ENCODE assay signal across 6 cellular contexts in genomic region chr19:46766569-46767317, GRCh38. TPM values are rescaled to one million over a fixed set of nuclear protein-coding genes. Genes with fewer than 3 reads are reported as not detected.
A peak's percentile ranks its signal among the peaks of the same experiment; 100 is the strongest.
DNase-seq lines count a peak whose midpoint lies in the region; ATAC-seq, FAIRE-seq and TF ChIP-seq lines count a peak whose summit lies in the region.

No MANE protein-coding gene starts in this region.

- no peak for DNase-seq in AG10803 (ENCODE audit: low read depth)
- DNase-seq in activated T-cell treated with anti-CD3 and anti-CD28 coated beads, Interleukin-2, amount 50 U/mL, for 72 hours: peak; percentile 68 to 73
- DNase-seq in HepG2 (ENCODE audit: low spot score): peak; percentile 53
- DNase-seq in HTR-8/SVneo (ENCODE audit: insufficient read length, low spot score): no peak

- H4K20me1 ChIP-seq in HepG2 (ENCODE audit: insufficient read depth, low read length): no peaks in the 10 kb centered on the region

- TF ChIP-seq CTCF in AG10803 (conservative IDR thresholded peaks at IDR 0.05; ENCODE audit: low read length): peak; percentile 64
- peak; percentile 27; the same call in 1 of the 2 replicates for TF ChIP-seq CTCF in LNCAP (IDR thresholded peaks at IDR 0.05)
- peak; percentile 79 for TF ChIP-seq CTCF in HepG2 (CRISPR knock-in tag; IDR thresholded peaks at IDR 0.05)

- peak overlapping the region; percentile 0 for H3K27ac Mint-ChIP-seq in activated T-cell treated with anti-CD3 and anti-CD28 coated beads, Interleukin-2, amount 50 U/mL, for 72 hours

- H3K9me3 ChIP-seq in HepG2 (ENCODE audit: low read length): no peaks in the 10 kb centered on the region

- H3K4me3 ChIP-seq in AG10803 (ENCODE audit: low read length) (no peak overlapping the region), HepG2 (replicated peaks in 1 of 3; ENCODE audit: insufficient read depth in 1 of 3, low read depth in 2 of 3, low read length in 3 of 3) (no peak overlapping the region)

- no peak for TF ChIP-seq POLR2A in HepG2 (IDR thresholded peaks at IDR 0.05; ENCODE audit: insufficient read depth in 1 of 2, low read depth in 2 of 2, low read length in 2 of 2)

- H3K4me1 Mint-ChIP-seq in activated T-cell treated with anti-CD3 and anti-CD28 coated beads, Interleukin-2, amount 50 U/mL, for 72 hours (ENCODE audit: low read depth): peaks cover 7% of the 10 kb centered on the region

- intact Hi-C loops in HepG2 (cut with micrococcal nuclease; ENCODE audit: unreplicated experiment): no loop called here

- CTCF ChIA-PET in HepG2 (lab: Yijun Ruan, JAX; ENCODE audit: low intra/inter-chr PET ratio, low total read pairs): interaction anchor here (0.9 to 1.3 kb wide), 2 partner anchors 9 to 18 kb away, joined by 3 to 8 read pairs; no protein-coding TSS in a partner anchor

- H3K27me3 Mint-ChIP-seq in activated T-cell treated with anti-CD3 and anti-CD28 coated beads, Interleukin-2, amount 50 U/mL, for 72 hours (ENCODE audit: low read depth): no peaks in the 10 kb centered on the region

- POLR2A ChIA-PET in HepG2 (lab: Yijun Ruan, JAX): interaction anchor here (0.7 to 1.9 kb wide), 6 partner anchors 14 to 1522 kb away, joined by 3 to 11 read pairs (median 5); no protein-coding TSS in a partner anchor

- H3K36me3 Mint-ChIP-seq in activated T-cell treated with anti-CD3 and anti-CD28 coated beads, Interleukin-2, amount 50 U/mL, for 72 hours (ENCODE audit: insufficient read depth in 2 of 2): no peaks in the 10 kb centered on the region

- ATAC-seq in activated T-cell treated with anti-CD3 and anti-CD28 coated beads, Interleukin-2, amount 50 U/mL, for 72 hours (replicated peaks in 1 of 2): peak; percentile 75 to 79
- ATAC-seq in HepG2 (peak; percentile 54), HG02678 (IDR thresholded peaks at IDR 0.05; ENCODE audit: unreplicated experiment) (no peak)

- no peak; a peak in 1 of 4 replicates for TF ChIP-seq EP300 in HepG2 (IDR thresholded peaks at IDR 0.05; ENCODE audit: low read depth in 2 of 2, low read length in 2 of 2)
- TF ChIP-seq EP300 in HepG2 (CRISPR knock-in tag; IDR thresholded peaks at IDR 0.05; ENCODE audit: borderline replicate concordance): no peak

- H3K79me2 ChIP-seq in HepG2 (ENCODE audit: insufficient read depth, low read length): no peaks in the 10 kb centered on the region

- no TSS peak for BruUV-seq in HepG2 (replicated peaks; lab: Mats Ljungman, UMichigan)

- FAIRE-seq in HepG2 (lab: Jason Lieb, UNC) (no peak), HTR-8/SVneo (lab: Jason Lieb, UNC) (no peak)

- no peak overlapping the region for H2AFZ ChIP-seq in HepG2 (ENCODE audit: low read length)

- peak overlapping the region; percentile 36; the same call in 1 of the 2 replicates for H3K4me2 ChIP-seq in HepG2 (ENCODE audit: low read depth, low read length)

- 39% methylated on average over 18 of the region's 18 CpGs for WGBS in HepG2 (ENCODE audit: low lambda C conversion rate)

- in situ Hi-C loops in HepG2 (cut with HindIII; ENCODE audit: extremely low pct_ligation_motif_present, low pct_unique_long_range_greater_than_20kb): no loop called here

- no peak overlapping the region for H3K4me3 Mint-ChIP-seq in activated T-cell treated with anti-CD3 and anti-CD28 coated beads, Interleukin-2, amount 50 U/mL, for 72 hours

- no peak overlapping the region for H3K9ac ChIP-seq in HepG2 (ENCODE audit: insufficient read depth, low read depth, low read length)

- H3K27me3 ChIP-seq in HepG2 (ENCODE audit: control insufficient read depth in 1 of 2, insufficient read depth in 2 of 2, low read length in 2 of 2): no peaks in the 10 kb centered on the region

- peaks cover 66% of the 10 kb centered on the region for H3K4me1 ChIP-seq in HepG2 (ENCODE audit: insufficient read depth, low read length)

- peak; percentile 54 for TF ChIP-seq RAD21 in HepG2 (CRISPR knock-in tag; IDR thresholded peaks at IDR 0.05)

- H3K9me3 Mint-ChIP-seq in activated T-cell treated with anti-CD3 and anti-CD28 coated beads, Interleukin-2, amount 50 U/mL, for 72 hours: no peaks in the 10 kb centered on the region

- no peak overlapping the region for H3K27ac ChIP-seq in HepG2 (ENCODE audit: extremely low read length, insufficient read depth, low read length)

- no peaks in the 10 kb centered on the region for H3K36me3 ChIP-seq in HepG2 (replicated peaks in 1 of 2; ENCODE audit: control insufficient read depth in 1 of 2, insufficient read depth in 2 of 2, low read length in 2 of 2)

RNA-seq across cellular contexts. Expression of gene STRN4, which starts 20.5 kb away (rescaled TPM):
- 10 to 100 TPM; 79.0 to 85.2 TPM for total RNA-seq in activated T-cell treated with anti-CD3 and anti-CD28 coated beads, Interleukin-2, amount 50 U/mL, for 72 hours
- 32.2 and 43.1 TPM in 2 replicates for total RNA-seq in HepG2 (2016; rRNA removed; fragmentation: Illumina TruSeq; extraction: Trizol)
- 13.6 and 15.4 TPM in 2 replicates for total RNA-seq in HepG2 (2016; cell fraction: cytosol; rRNA removed; fragmentation: Illumina TruSeq; extraction: Trizol; ENCODE audit: low read depth)
- total RNA-seq in HepG2 (2016; cell fraction: insoluble cytoplasmic fraction; rRNA removed; fragmentation: Illumina TruSeq; extraction: Trizol): 25.7 and 41.7 TPM in 2 replicates
- total RNA-seq in HepG2 (2016; cell fraction: membrane; rRNA removed; fragmentation: Illumina TruSeq; extraction: Trizol): 30.2 and 30.9 TPM in 2 replicates
- total RNA-seq in HepG2 (2016; cell fraction: nucleus; rRNA removed; fragmentation: Illumina TruSeq; extraction: Trizol): 30.6 and 31.6 TPM in 2 replicates
- 57.3 and 80.7 TPM in 2 replicates for polyA plus RNA-seq in HepG2 (2011; rRNA removed)
- 34.2 and 64.8 TPM in 2 replicates for polyA plus RNA-seq in HepG2 (2011; cell fraction: cytosol; rRNA removed)
- polyA plus RNA-seq in HepG2 (2011; cell fraction: nucleus; rRNA removed): 266 and 313 TPM in 2 replicates
- 35.6 and 48.5 TPM in 2 replicates for polyA plus RNA-seq in HepG2 (2012)
- polyA plus RNA-seq in HepG2 (2016; cell fraction: cytosol; fragmentation: Illumina TruSeq; extraction: Trizol; ENCODE audit: low read depth): 8.5 and 9.3 TPM in 2 replicates
- polyA plus RNA-seq in HepG2 (2016; cell fraction: insoluble cytoplasmic fraction; fragmentation: Illumina TruSeq; extraction: Trizol; ENCODE audit: low read depth): 34.1 and 37.8 TPM in 2 replicates
- 21.1 and 23.2 TPM in 2 replicates for polyA plus RNA-seq in HepG2 (2016; cell fraction: membrane; fragmentation: Illumina TruSeq; extraction: Trizol; ENCODE audit: low read depth)
- 78.0 and 78.1 TPM in 2 replicates for polyA plus RNA-seq in HepG2 (2016; cell fraction: nucleus; fragmentation: Illumina TruSeq; extraction: Trizol; ENCODE audit: insufficient read depth, low read depth)
- polyA minus RNA-seq in HepG2 (2011; rRNA and poly(A)+ RNA removed; ENCODE audit: low replicate concordance): 47.8 and 141 TPM in 2 replicates
- 30.6 and 39.4 TPM in 2 replicates for polyA minus RNA-seq in HepG2 (2011; cell fraction: cytosol; rRNA and poly(A)+ RNA removed)
- polyA minus RNA-seq in HepG2 (2011; cell fraction: nucleus; rRNA and poly(A)+ RNA removed): 37.0 and 47.4 TPM in 2 replicates

RNA-seq across cellular contexts. Expression of gene FKRP, which starts 20.9 kb away (rescaled TPM):
- total RNA-seq in activated T-cell treated with anti-CD3 and anti-CD28 coated beads, Interleukin-2, amount 50 U/mL, for 72 hours: 10 to 100 TPM; 15.1 to 18.0 TPM
- 4.0 and 9.8 TPM in 2 replicates for total RNA-seq in HepG2 (2016; rRNA removed; fragmentation: Illumina TruSeq; extraction: Trizol)
- 1.2 and 1.9 TPM in 2 replicates for total RNA-seq in HepG2 (2016; cell fraction: cytosol; rRNA removed; fragmentation: Illumina TruSeq; extraction: Trizol; ENCODE audit: low read depth)
- 3.4 and 11.2 TPM in 2 replicates for total RNA-seq in HepG2 (2016; cell fraction: insoluble cytoplasmic fraction; rRNA removed; fragmentation: Illumina TruSeq; extraction: Trizol)
- total RNA-seq in HepG2 (2016; cell fraction: membrane; rRNA removed; fragmentation: Illumina TruSeq; extraction: Trizol): 3.6 and 3.7 TPM in 2 replicates
- total RNA-seq in HepG2 (2016; cell fraction: nucleus; rRNA removed; fragmentation: Illumina TruSeq; extraction: Trizol): 11.2 and 11.6 TPM in 2 replicates
- 7.3 and 9.2 TPM in 2 replicates for polyA plus RNA-seq in HepG2 (2011; rRNA removed)
- 7.8 and 9.7 TPM in 2 replicates for polyA plus RNA-seq in HepG2 (2011; cell fraction: cytosol; rRNA removed)
- polyA plus RNA-seq in HepG2 (2011; cell fraction: nucleus; rRNA removed): 27.5 and 33.9 TPM in 2 replicates
- polyA plus RNA-seq in HepG2 (2012): 12.4 and 17.0 TPM in 2 replicates
- 0.63 and 1.3 TPM in 2 replicates for polyA plus RNA-seq in HepG2 (2016; cell fraction: cytosol; fragmentation: Illumina TruSeq; extraction: Trizol; ENCODE audit: low read depth)
- 5.1 TPM in 2 replicates for polyA plus RNA-seq in HepG2 (2016; cell fraction: insoluble cytoplasmic fraction; fragmentation: Illumina TruSeq; extraction: Trizol; ENCODE audit: low read depth)
- 1.7 and 2.3 TPM in 2 replicates for polyA plus RNA-seq in HepG2 (2016; cell fraction: membrane; fragmentation: Illumina TruSeq; extraction: Trizol; ENCODE audit: low read depth)
- 34.8 and 35.7 TPM in 2 replicates for polyA plus RNA-seq in HepG2 (2016; cell fraction: nucleus; fragmentation: Illumina TruSeq; extraction: Trizol; ENCODE audit: insufficient read depth, low read depth)
- 6.9 and 11.0 TPM in 2 replicates for polyA minus RNA-seq in HepG2 (2011; rRNA and poly(A)+ RNA removed; ENCODE audit: low replicate concordance)
- 7.5 and 8.8 TPM in 2 replicates for polyA minus RNA-seq in HepG2 (2011; cell fraction: cytosol; rRNA and poly(A)+ RNA removed)
- polyA minus RNA-seq in HepG2 (2011; cell fraction: nucleus; rRNA and poly(A)+ RNA removed): 10.3 and 11.5 TPM in 2 replicates

RNA-seq across cellular contexts. Expression of gene SLC1A5, which starts 21.7 kb away (rescaled TPM):
- 100 to 1,000 TPM; 364 to 374 TPM for total RNA-seq in activated T-cell treated with anti-CD3 and anti-CD28 coated beads, Interleukin-2, amount 50 U/mL, for 72 hours
- total RNA-seq in HepG2 (2016; rRNA removed; fragmentation: Illumina TruSeq; extraction: Trizol): 62.9 and 120 TPM in 2 replicates
- 32.1 and 33.8 TPM in 2 replicates for total RNA-seq in HepG2 (2016; cell fraction: cytosol; rRNA removed; fragmentation: Illumina TruSeq; extraction: Trizol; ENCODE audit: low read depth)
- total RNA-seq in HepG2 (2016; cell fraction: insoluble cytoplasmic fraction; rRNA removed; fragmentation: Illumina TruSeq; extraction: Trizol): 60.0 and 120 TPM in 2 replicates
- total RNA-seq in HepG2 (2016; cell fraction: membrane; rRNA removed; fragmentation: Illumina TruSeq; extraction: Trizol): 66.6 and 68.6 TPM in 2 replicates
- total RNA-seq in HepG2 (2016; cell fraction: nucleus; rRNA removed; fragmentation: Illumina TruSeq; extraction: Trizol): 104 and 128 TPM in 2 replicates
- 159 and 209 TPM in 2 replicates for polyA plus RNA-seq in HepG2 (2011; rRNA removed)
- polyA plus RNA-seq in HepG2 (2011; cell fraction: cytosol; rRNA removed): 144 and 165 TPM in 2 replicates
- 113 and 131 TPM in 2 replicates for polyA plus RNA-seq in HepG2 (2011; cell fraction: nucleus; rRNA removed)
- 119 and 235 TPM in 2 replicates for polyA plus RNA-seq in HepG2 (2012)
- polyA plus RNA-seq in HepG2 (2016; cell fraction: cytosol; fragmentation: Illumina TruSeq; extraction: Trizol; ENCODE audit: low read depth): 34.6 and 34.8 TPM in 2 replicates
- 74.0 and 78.9 TPM in 2 replicates for polyA plus RNA-seq in HepG2 (2016; cell fraction: insoluble cytoplasmic fraction; fragmentation: Illumina TruSeq; extraction: Trizol; ENCODE audit: low read depth)
- polyA plus RNA-seq in HepG2 (2016; cell fraction: membrane; fragmentation: Illumina TruSeq; extraction: Trizol; ENCODE audit: low read depth): 51.1 and 55.4 TPM in 2 replicates
- 197 and 219 TPM in 2 replicates for polyA plus RNA-seq in HepG2 (2016; cell fraction: nucleus; fragmentation: Illumina TruSeq; extraction: Trizol; ENCODE audit: insufficient read depth, low read depth)
- 282 and 502 TPM in 2 replicates for polyA minus RNA-seq in HepG2 (2011; rRNA and poly(A)+ RNA removed; ENCODE audit: low replicate concordance)
- polyA minus RNA-seq in HepG2 (2011; cell fraction: cytosol; rRNA and poly(A)+ RNA removed): 101 and 104 TPM in 2 replicates
- polyA minus RNA-seq in HepG2 (2011; cell fraction: nucleus; rRNA and poly(A)+ RNA removed): 52.3 and 68.3 TPM in 2 replicates

RNA-seq across cellular contexts. Expression of gene PRKD2, which starts 49.8 kb away (rescaled TPM):
- 10 to 100 TPM; 82.0 to 92.9 TPM for total RNA-seq in activated T-cell treated with anti-CD3 and anti-CD28 coated beads, Interleukin-2, amount 50 U/mL, for 72 hours
- total RNA-seq in HepG2 (2016; rRNA removed; fragmentation: Illumina TruSeq; extraction: Trizol): 6.7 and 13.2 TPM in 2 replicates
- 3.7 and 5.6 TPM in 2 replicates for total RNA-seq in HepG2 (2016; cell fraction: cytosol; rRNA removed; fragmentation: Illumina TruSeq; extraction: Trizol; ENCODE audit: low read depth)
- 7.7 and 10.7 TPM in 2 replicates for total RNA-seq in HepG2 (2016; cell fraction: insoluble cytoplasmic fraction; rRNA removed; fragmentation: Illumina TruSeq; extraction: Trizol)
- total RNA-seq in HepG2 (2016; cell fraction: membrane; rRNA removed; fragmentation: Illumina TruSeq; extraction: Trizol): 10.7 and 11.6 TPM in 2 replicates
- total RNA-seq in HepG2 (2016; cell fraction: nucleus; rRNA removed; fragmentation: Illumina TruSeq; extraction: Trizol): 9.5 and 12.7 TPM in 2 replicates
- 7.3 and 9.2 TPM in 2 replicates for polyA plus RNA-seq in HepG2 (2011; rRNA removed)
- polyA plus RNA-seq in HepG2 (2011; cell fraction: cytosol; rRNA removed): 5.7 and 8.3 TPM in 2 replicates
- polyA plus RNA-seq in HepG2 (2011; cell fraction: nucleus; rRNA removed): 19.6 and 26.3 TPM in 2 replicates
- polyA plus RNA-seq in HepG2 (2012): 12.3 and 18.9 TPM in 2 replicates
- polyA plus RNA-seq in HepG2 (2016; cell fraction: cytosol; fragmentation: Illumina TruSeq; extraction: Trizol; ENCODE audit: low read depth): 4.2 and 4.7 TPM in 2 replicates
- 12.5 and 12.9 TPM in 2 replicates for polyA plus RNA-seq in HepG2 (2016; cell fraction: insoluble cytoplasmic fraction; fragmentation: Illumina TruSeq; extraction: Trizol; ENCODE audit: low read depth)
- polyA plus RNA-seq in HepG2 (2016; cell fraction: membrane; fragmentation: Illumina TruSeq; extraction: Trizol; ENCODE audit: low read depth): 6.8 and 7.6 TPM in 2 replicates
- 26.1 and 27.2 TPM in 2 replicates for polyA plus RNA-seq in HepG2 (2016; cell fraction: nucleus; fragmentation: Illumina TruSeq; extraction: Trizol; ENCODE audit: insufficient read depth, low read depth)
- 10.6 and 14.4 TPM in 2 replicates for polyA minus RNA-seq in HepG2 (2011; rRNA and poly(A)+ RNA removed; ENCODE audit: low replicate concordance)
- polyA minus RNA-seq in HepG2 (2011; cell fraction: cytosol; rRNA and poly(A)+ RNA removed): 8.2 and 11.7 TPM in 2 replicates
- 9.1 TPM in 2 replicates for polyA minus RNA-seq in HepG2 (2011; cell fraction: nucleus; rRNA and poly(A)+ RNA removed)

Comparison
In these comparisons a context has a peak if more than half of its experiments do, and no peak if none do; other contexts are left out.
1. DNase-seq: peak in activated T-cell treated with anti-CD3 and anti-CD28 coated beads, Interleukin-2, amount 50 U/mL, for 72 hours (2 of 2) and HepG2 (single experiment); none in AG10803 (single experiment) and HTR-8/SVneo (single experiment).
2. CTCF ChIP-seq: peak in every context shown above with its lines; median percentile 79 in HepG2; 64 in AG10803; 27 in LNCAP.